ENCODE assay signal across 21 cellular contexts in genomic region chr1:200693327-200693726, GRCh38. TPM values are rescaled to one million over a fixed set of nuclear protein-coding genes. Genes with fewer than 3 reads are reported as not detected.
DNase-seq lines count a peak whose midpoint lies in the region; ATAC-seq and TF ChIP-seq lines count a peak whose summit lies in the region.
"Had no signal": no experiment of that assay in that cellular context is flagged by ENCODE, and none has a peak within 500 bp of the region (broad histone marks: within the 10 kb centered on the region; RNA-seq: fewer than 3 reads in every experiment).

No MANE protein-coding gene starts in this region.

- H3K9me3 Mint-ChIP-seq in WTC11: no peaks in the 10 kb centered on the region; the same call in 1 of the 2 replicates
- H3K9me3 Mint-ChIP-seq: HFFc6 had no signal

- H3K4me1 Mint-ChIP-seq in WTC11: peaks cover under 1% of the 10 kb centered on the region; the same call in 1 of the 2 replicates
- H3K4me1 Mint-ChIP-seq: CD4-positive, CD25-positive, alpha-beta regulatory T cell had no signal

- H3K4me3 ChIP-seq in GM12865 (ENCODE audit: low read depth, low read length) (no peak overlapping the region), HCT116 (replicated peaks in 1 of 2; ENCODE audit: low read depth in 1 of 2, low read length in 2 of 2) (no peak overlapping the region), mesendoderm (ENCODE audit: low read length) (no peak overlapping the region), right lobe of liver (no peak overlapping the region), lower leg skin (ENCODE audit: low read depth, poor library complexity, severe bottlenecking) (no peak overlapping the region)
- H3K4me3 ChIP-seq: SJSA1 had no signal

- H3K27ac ChIP-seq in HCT116 (ENCODE audit: low read depth, low read length) (no peak overlapping the region), mesendoderm (ENCODE audit: low read depth, low read length) (no peak overlapping the region), right lobe of liver (no peak overlapping the region)
- H3K27ac ChIP-seq: HL-60, SJSA1 had no signal

- H3K27ac Mint-ChIP-seq in WTC11: no peak overlapping the region
- H3K27ac Mint-ChIP-seq: CD4-positive, CD25-positive, alpha-beta regulatory T cell; HFFc6 had no signal

- H3K79me1 ChIP-seq in mesendoderm (ENCODE audit: low read length): no peaks in the 10 kb centered on the region

- DNase-seq in GM12865 (ENCODE audit: low read depth): peak; percentile 6
- DNase-seq in HCT116 (ENCODE audit: low read depth, low spot score): no peak
- DNase-seq in WTC11 (ENCODE audit: low spot score): no peak
- DNase-seq in mesendoderm: peak; percentile 29
- no peak for DNase-seq in right lobe of liver
- DNase-seq in lower leg skin (ENCODE audit: low spot score in 2 of 2): no peak
- DNase-seq in DMS79 (lab: John Stamatoyannopoulos, UW): no peak
- DNase-seq: HFFc6, KG1, NCI-H1417, NCI-H1694 treated with DMSO at 0.1 percent for 48 hours, NCI-H2081 treated with DMSO at 0.1 percent for 48 hours, NCI-H2171 treated with DMSO at 0.1 percent for 48 hours, NCI-H446, NCI-H526, OCI-M1 had no signal

- no peak overlapping the region for H3K56ac ChIP-seq in mesendoderm (ENCODE audit: low read length)

- ATAC-seq in HCT116 (peak; percentile 63), WTC11 (peak; percentile 52), right lobe of liver (no peak)
- ATAC-seq: HepG2, Right ventricle myocardium inferior had no signal

- H4K20me1 ChIP-seq in HCT116 (ENCODE audit: insufficient read depth): no peaks in the 10 kb centered on the region

- H4K8ac ChIP-seq in mesendoderm (ENCODE audit: low read depth, low read length): no peak overlapping the region

- no peak overlapping the region for H3K23ac ChIP-seq in mesendoderm (ENCODE audit: low read length)

- TF ChIP-seq RAD21 in HCT116 (IDR thresholded peaks at IDR 0.05; ENCODE audit: low read depth): no peak

- H3K18ac ChIP-seq in mesendoderm (ENCODE audit: low read length): no peak overlapping the region

- H3K4me2 ChIP-seq in HCT116 (ENCODE audit: low read length): no peak overlapping the region
- H3K4me2 ChIP-seq in mesendoderm (ENCODE audit: low read length): no peak overlapping the region

- H3K36me3 ChIP-seq in HCT116 (ENCODE audit: control insufficient read depth in 1 of 2, insufficient read depth in 2 of 2, low read length in 2 of 2): no peaks in the 10 kb centered on the region
- H3K36me3 ChIP-seq in mesendoderm (ENCODE audit: control insufficient read depth, insufficient read depth, low read length): no peaks in the 10 kb centered on the region
- H3K36me3 ChIP-seq in right lobe of liver: no peaks in the 10 kb centered on the region
- H3K36me3 ChIP-seq: SJSA1 had no signal

- H3K79me2 ChIP-seq in HCT116 (ENCODE audit: insufficient read depth, low read length): no peaks in the 10 kb centered on the region
- no peaks in the 10 kb centered on the region for H3K79me2 ChIP-seq in mesendoderm (ENCODE audit: control insufficient read depth, insufficient read depth, low read length)

- BruUV-seq in HCT116 (replicated peaks; lab: Mats Ljungman, UMichigan): no TSS peak

- H3K9me2 ChIP-seq in HCT116 (ENCODE audit: insufficient read depth): no peaks in the 10 kb centered on the region

- H2AFZ ChIP-seq in HCT116 (ENCODE audit: low read depth, low read length, poor library complexity, severe bottlenecking): no peak overlapping the region

- H3K4ac ChIP-seq in mesendoderm (ENCODE audit: low read depth, low read length): no peak overlapping the region

- H2BK15ac ChIP-seq in mesendoderm (replicated peaks; ENCODE audit: low read depth): no peak overlapping the region

- no peaks in the 10 kb centered on the region for H3K27me3 ChIP-seq in HCT116 (ENCODE audit: insufficient read depth, low read length)
- no peaks in the 10 kb centered on the region for H3K27me3 ChIP-seq in mesendoderm (ENCODE audit: insufficient read depth, low read length, poor library complexity)
- no peaks in the 10 kb centered on the region for H3K27me3 ChIP-seq in right lobe of liver
- H3K27me3 ChIP-seq: SJSA1 had no signal

- no peak overlapping the region for H2BK120ac ChIP-seq in mesendoderm (ENCODE audit: low read depth, low read length)

- no peak overlapping the region for H4K5ac ChIP-seq in mesendoderm (ENCODE audit: low read length)

- POLR2A ChIA-PET in HCT116 (lab: Charles Lee): interaction anchor here (1.0 kb wide), 1 partner anchor 18 kb away, joined by 3 read pairs; no protein-coding TSS in a partner anchor
- POLR2A ChIA-PET in WTC11 (lab: Charles Lee): no interaction called here

- RAD21 ChIA-PET in HCT116 (lab: Charles Lee; ENCODE audit: low non-redundant PET in 1 of 2, low total read pairs in 2 of 2, uncharacterized antibody in 2 of 2, unreplicated experiment in 2 of 2): no interaction called here

- TF ChIP-seq POLR2A in HCT116 (IDR thresholded peaks at IDR 0.05; ENCODE audit: borderline replicate concordance, extremely low read depth, insufficient read depth, insufficient read length) (no peak), right lobe of liver (IDR thresholded peaks at IDR 0.05) (no peak), lower leg skin (IDR thresholded peaks at IDR 0.05) (no peak)

- H3K9ac ChIP-seq in HCT116 (ENCODE audit: low read length) (no peak overlapping the region), mesendoderm (ENCODE audit: low read length) (no peak overlapping the region)

- CTCF ChIA-PET in HCT116 (lab: Charles Lee) (no interaction called here), WTC11 (lab: Charles Lee) (no interaction called here)

- H3K4me3 Mint-ChIP-seq in WTC11: no peak overlapping the region
- H3K4me3 Mint-ChIP-seq: CD4-positive, CD25-positive, alpha-beta regulatory T cell; HFFc6 had no signal

- no peak overlapping the region for H2BK5ac ChIP-seq in mesendoderm (ENCODE audit: low read length)

- H2AK5ac ChIP-seq in mesendoderm (ENCODE audit: low read length): no peak overlapping the region

- no peaks in the 10 kb centered on the region for H3K36me3 Mint-ChIP-seq in WTC11
- H3K36me3 Mint-ChIP-seq: CD4-positive, CD25-positive, alpha-beta regulatory T cell had no signal

- no peaks in the 10 kb centered on the region for H3K27me3 Mint-ChIP-seq in WTC11 (ENCODE audit: low read depth)

- H3K9me3 ChIP-seq in HCT116 (ENCODE audit: control insufficient read depth in 1 of 2, insufficient read depth in 1 of 2, low read depth in 1 of 2, low read length in 2 of 2) (no peaks in the 10 kb centered on the region), right lobe of liver (no peaks in the 10 kb centered on the region)
- H3K9me3 ChIP-seq: SJSA1 had no signal

- TF ChIP-seq CTCF in GM12865 (IDR thresholded peaks at IDR 0.05; ENCODE audit: insufficient read depth, low read depth, low read length, missing control alignments) (no peak), HCT116 (IDR thresholded peaks at IDR 0.05 in 2 of 3, conservative IDR thresholded peaks at IDR 0.05 in 1 of 3; ENCODE audit: borderline replicate concordance in 1 of 3, insufficient read depth in 1 of 3, low read depth in 2 of 3, low read length in 2 of 3) (no peak), WTC11 (IDR thresholded peaks at IDR 0.05) (no peak), right lobe of liver (IDR thresholded peaks at IDR 0.05) (no peak), lower leg skin (IDR thresholded peaks at IDR 0.05) (no peak)

- no peaks in the 10 kb centered on the region for H3K4me1 ChIP-seq in HCT116 (ENCODE audit: control insufficient read depth in 1 of 2, insufficient read depth in 2 of 2, low read length in 2 of 2)
- H3K4me1 ChIP-seq in mesendoderm (ENCODE audit: control insufficient read depth, low read depth, low read length): no peaks in the 10 kb centered on the region
- H3K4me1 ChIP-seq in right lobe of liver: no peaks in the 10 kb centered on the region
- H3K4me1 ChIP-seq: SJSA1 had no signal

- intact Hi-C loops in HCT116 (cut with micrococcal nuclease) (no loop called here), right lobe of liver (cut with DNase I) (no loop called here), lower leg skin (cut with DNase I; ENCODE audit: low total_unique reads) (no loop called here)

TF ChIP-seq in HCT116, 20 proteins besides CTCF, POLR2A, EP300 and RAD21:
- TF ChIP-seq EGR1 (IDR thresholded peaks at IDR 0.05; ENCODE audit: low read depth) (no peak), JUND (IDR thresholded peaks at IDR 0.05) (no peak), FOSL1 (IDR thresholded peaks at IDR 0.05; ENCODE audit: low read depth) (no peak), CBX3 (IDR thresholded peaks at IDR 0.05; ENCODE audit: low read depth) (no peak), SIN3A (IDR thresholded peaks at IDR 0.05; ENCODE audit: low read depth) (no peak)

TF ChIP-seq in WTC11, 78 proteins besides CTCF, POLR2A, EP300 and RAD21 (continues in another document):
- TF ChIP-seq AR (CRISPR knock-in tag; IDR thresholded peaks at IDR 0.05) (no peak), JAZF1 (CRISPR knock-in tag; IDR thresholded peaks at IDR 0.05) (no peak)

RNA-seq across cellular contexts. Expression of gene DDX59, which starts 23.6 kb away (rescaled TPM):
- total RNA-seq in HCT116 (2021; ENCODE audit: unreplicated experiment): 16.0 TPM
- 11.5 and 13.5 TPM in 2 replicates for polyA plus RNA-seq in HCT116 (2012)
- total RNA-seq in WTC11 (2021): 15.5 to 19.4 TPM (median 17.0 TPM) in 3 replicates
- polyA plus RNA-seq in mesendoderm (2013, experiment 1 of 2): 14.9 TPM
- 14.2 TPM for polyA plus RNA-seq in mesendoderm (2013, experiment 2 of 2)
- total RNA-seq in right lobe of liver: 10 to 100 TPM in 1 of 6 experiments, 1 to 10 TPM in 5; 6.7 to 12.4 (median 8.8) TPM
- total RNA-seq in lower leg skin: 10 to 100 TPM; 17.9 to 40.8 (median 24.2) TPM

RNA-seq across cellular contexts. Expression of gene CAMSAP2, which starts 45.4 kb away (rescaled TPM):
- 25.0 TPM for total RNA-seq in HCT116 (2021; ENCODE audit: unreplicated experiment)
- polyA plus RNA-seq in HCT116 (2012): 7.4 and 9.2 TPM in 2 replicates
- 18.1 to 20.7 TPM (median 19.0 TPM) in 3 replicates for total RNA-seq in WTC11 (2021)
- 18.9 TPM for polyA plus RNA-seq in mesendoderm (2013, experiment 1 of 2)
- 19.1 TPM for polyA plus RNA-seq in mesendoderm (2013, experiment 2 of 2)
- total RNA-seq in right lobe of liver: 10 to 100 TPM in 1 of 6 experiments, 1 to 10 TPM in 5; 4.0 to 12.5 (median 8.0) TPM
- 10 to 100 TPM; 22.5 to 41.3 (median 36.1) TPM for total RNA-seq in lower leg skin

Comparison
In these comparisons a context has a peak if more than half of its experiments do, and no peak if none do; other contexts are left out.
1. DNase-seq: peak in GM12865 (single experiment) and mesendoderm (single experiment); none in HCT116 (single experiment), WTC11 (single experiment), right lobe of liver (0 of 3), lower leg skin (0 of 2) and DMS79 (single experiment).
2. ATAC-seq: peak in HCT116 (single experiment) and WTC11 (single experiment); none in right lobe of liver (0 of 4).